Comparison of ENCODE assay signal across 2 cellular contexts in the genomic region with DNA sequence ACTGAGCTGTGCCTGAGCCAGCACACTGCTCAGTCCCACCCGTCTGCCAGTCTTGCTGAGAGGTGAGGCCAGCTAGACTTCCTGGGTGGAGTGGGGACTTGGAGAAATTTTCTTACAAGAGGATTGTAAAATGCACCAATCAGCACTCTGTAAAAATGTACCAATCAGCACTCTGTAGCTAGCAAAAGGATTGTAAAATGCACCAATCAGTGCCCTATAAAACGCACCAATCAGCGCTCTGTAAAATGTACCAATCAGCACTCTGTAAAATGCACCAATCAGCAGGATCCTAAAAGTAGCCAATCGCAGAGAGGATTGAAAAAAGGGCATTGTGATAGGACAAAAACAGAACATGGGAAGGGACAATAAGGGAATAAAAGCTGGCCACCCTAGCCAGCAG.
TF ChIP-seq lines count a peak whose summit lies in the region.

No MANE protein-coding gene starts in this region.

TF ChIP-seq in IMR-90, 13 proteins besides CTCF, POLR2A, EP300 and RAD21:
- TF ChIP-seq MAFK (IDR thresholded peaks at IDR 0.05; ENCODE audit: low read depth, low read length) = peak; percentile 10; the same call in 1 of the 2 replicates
TF ChIP-seq in IMR-90: peak in this region for 1; not testable (repeated sequence) for 12.

TF ChIP-seq in K562, 482 proteins besides CTCF, POLR2A, EP300 and RAD21:
- TF ChIP-seq MAFG (tag; conservative IDR thresholded peaks at IDR 0.05) = peak; percentile 28; the same call in 1 of the 2 replicates
- peak; percentile 72 for TF ChIP-seq ZNF316 (IDR thresholded peaks at IDR 0.05)
- TF ChIP-seq C11orf30 (IDR thresholded peaks at IDR 0.05; ENCODE audit: low read depth) = peak; percentile 35; the same call in 1 of the 2 replicates
